ENCODE assay signal across 15 cellular contexts in the genomic region with DNA sequence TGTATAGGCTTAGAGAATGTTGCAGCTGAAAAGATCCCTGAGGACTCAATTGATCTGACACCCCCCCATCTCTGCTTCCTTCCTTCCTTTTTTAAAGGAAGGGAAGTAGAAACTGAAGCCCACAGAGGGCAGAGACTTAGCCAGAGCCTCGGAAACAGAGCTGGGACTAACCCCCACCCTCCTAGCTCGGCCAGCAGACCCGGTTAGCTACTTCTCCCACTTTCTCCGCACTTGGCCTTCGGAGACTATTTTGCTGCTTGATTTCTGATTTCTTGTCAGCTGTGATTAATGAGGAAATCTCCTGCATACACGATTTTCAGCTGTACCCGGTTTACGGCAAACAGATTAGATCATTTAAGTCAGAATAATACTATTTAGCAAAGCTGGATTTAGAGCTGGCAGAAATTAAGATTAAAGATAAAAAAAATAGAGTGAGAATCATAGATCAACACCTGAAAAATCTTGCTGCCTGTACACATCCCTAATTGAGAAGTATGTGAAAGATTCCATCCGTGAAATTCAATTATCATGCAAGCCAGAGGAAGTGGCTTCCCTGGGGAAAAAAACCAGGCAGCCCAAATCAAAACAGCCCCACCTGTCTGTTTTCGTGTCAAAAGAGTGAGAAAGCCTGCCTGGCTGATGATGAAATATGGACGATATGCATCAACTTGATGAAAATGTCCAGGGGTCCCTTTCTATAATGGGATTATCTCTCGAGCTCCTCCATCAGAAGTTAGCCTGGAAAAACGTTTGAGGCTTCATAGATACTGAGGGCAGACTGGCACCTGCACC.
DNase-seq lines count a peak whose midpoint lies in the region; ATAC-seq and TF ChIP-seq lines count a peak whose summit lies in the region.
"Had no signal": no experiment of that assay in that cellular context is flagged by ENCODE, and none has a peak within 500 bp of the region (broad histone marks: within the 10 kb centered on the region; RNA-seq: fewer than 3 reads in every experiment).

No MANE protein-coding gene starts in this region.

- H3K4me1 ChIP-seq in neural progenitor cell = peaks cover 35% of the 10 kb centered on the region
- H3K4me1 ChIP-seq: colonic mucosa had no signal

- H3K27me3 Mint-ChIP-seq in neural progenitor cell (ENCODE audit: insufficient read depth, low read depth) = peaks cover 5% of the 10 kb centered on the region
- H3K27me3 Mint-ChIP-seq in progenitor cell of endocrine pancreas = peaks cover 38% of the 10 kb centered on the region

- no peak for TF ChIP-seq CTCF in WERI-Rb-1 (IDR thresholded peaks at IDR 0.05; ENCODE audit: low read depth, low read length)
- TF ChIP-seq CTCF in neural progenitor cell (IDR thresholded peaks at IDR 0.05) = no peak
- TF ChIP-seq CTCF in progenitor cell of endocrine pancreas (IDR thresholded peaks at IDR 0.05; ENCODE audit: unreplicated experiment) = no peak

- no peaks in the 10 kb centered on the region for H4K20me1 ChIP-seq in neural progenitor cell (ENCODE audit: low read depth)

- no peaks in the 10 kb centered on the region for H3K9me3 ChIP-seq in WERI-Rb-1 (ENCODE audit: severe bottlenecking)
- no peaks in the 10 kb centered on the region for H3K9me3 ChIP-seq in neural progenitor cell (ENCODE audit: low read depth)
- H3K9me3 ChIP-seq: colonic mucosa, MG63, right atrium auricular region had no signal

- H3K4me3 ChIP-seq in WERI-Rb-1 (ENCODE audit: low read depth, low read length) = no peak overlapping the region
- H3K4me3 ChIP-seq in neural progenitor cell = no peak overlapping the region
- H3K4me3 ChIP-seq: colonic mucosa, MG63, right atrium auricular region had no signal

- H3F3A ChIP-seq in neural progenitor cell (ENCODE audit: low read depth) = peaks cover 34% of the 10 kb centered on the region

- H3K27ac ChIP-seq in WERI-Rb-1 = peak overlapping the region; percentile 63
- no peak overlapping the region for H3K27ac ChIP-seq in neural progenitor cell
- H3K27ac ChIP-seq: colonic mucosa, right atrium auricular region had no signal

- H3K36me3 Mint-ChIP-seq in neural progenitor cell (no peaks in the 10 kb centered on the region), progenitor cell of endocrine pancreas (ENCODE audit: insufficient read depth) (no peaks in the 10 kb centered on the region)
- H3K36me3 Mint-ChIP-seq: CD14-positive monocyte had no signal

- H3K4me2 ChIP-seq in neural progenitor cell = peak overlapping the region; percentile 66

- no peaks in the 10 kb centered on the region for H3K27me3 ChIP-seq in WERI-Rb-1 (ENCODE audit: insufficient read depth, low read depth, severe bottlenecking)
- peaks cover 12% of the 10 kb centered on the region for H3K27me3 ChIP-seq in neural progenitor cell
- H3K27me3 ChIP-seq: colonic mucosa, MG63, right atrium auricular region had no signal

- H3K9me3 Mint-ChIP-seq in neural progenitor cell (no peaks in the 10 kb centered on the region), progenitor cell of endocrine pancreas (ENCODE audit: low read depth) (no peaks in the 10 kb centered on the region)
- H3K9me3 Mint-ChIP-seq: neural crest cell had no signal

- H3K79me2 ChIP-seq in neural progenitor cell (ENCODE audit: low read depth) = no peaks in the 10 kb centered on the region

- H3K4me1 Mint-ChIP-seq in neural progenitor cell (peaks cover 54% of the 10 kb centered on the region), progenitor cell of endocrine pancreas (ENCODE audit: low read depth) (peaks cover 9% of the 10 kb centered on the region)

- peak overlapping the region; percentile 86 for H3K27ac Mint-ChIP-seq in neural progenitor cell
- no peak overlapping the region for H3K27ac Mint-ChIP-seq in progenitor cell of endocrine pancreas
- H3K27ac Mint-ChIP-seq: CD14-positive monocyte had no signal

- H3K9ac ChIP-seq in neural progenitor cell = no peak overlapping the region

- H2AFZ ChIP-seq in neural progenitor cell (replicated peaks) = no peak overlapping the region

- ATAC-seq in HG02759 (IDR thresholded peaks at IDR 0.05; ENCODE audit: unreplicated experiment) = no peak
- ATAC-seq: PC-3 had no signal

- DNase-seq in DMS79 treated with DMSO at 0.1 percent for 48 hours (lab: John Stamatoyannopoulos, UW) (peak; percentile 38), NCI-H1694 treated with DMSO at 0.1 percent for 48 hours (lab: John Stamatoyannopoulos, UW) (peak; percentile 78), WERI-Rb-1 (no peak), neural progenitor cell (ENCODE audit: low spot score) (no peak), progenitor cell of endocrine pancreas (ENCODE audit: low spot score, unreplicated experiment) (no peak)
- DNase-seq in activated effector memory CD4-positive, alpha-beta T cell treated with anti-CD3 and anti-CD28 coated beads, Interleukin-2, amount 50 U/mL, for 16 hours = no peak
- DNase-seq: activated gamma-delta T cell, colonic mucosa, HCEC 1CT had no signal

- no peaks in the 10 kb centered on the region for H3K36me3 ChIP-seq in WERI-Rb-1
- no peaks in the 10 kb centered on the region for H3K36me3 ChIP-seq in neural progenitor cell
- H3K36me3 ChIP-seq: colonic mucosa, MG63, right atrium auricular region had no signal

- H3K4me3 Mint-ChIP-seq in neural progenitor cell = peak overlapping the region; percentile 65
- H3K4me3 Mint-ChIP-seq in progenitor cell of endocrine pancreas (ENCODE audit: low read depth) = no peak overlapping the region
- H3K4me3 Mint-ChIP-seq: CD14-positive monocyte, neural crest cell had no signal

Comparison
In these comparisons a context has a peak if more than half of its experiments do, and no peak if none do; other contexts are left out.
1. DNase-seq: peak in DMS79 treated with DMSO at 0.1 percent for 48 hours (single experiment) and NCI-H1694 treated with DMSO at 0.1 percent for 48 hours (single experiment); none in WERI-Rb-1 (single experiment), neural progenitor cell (single experiment), progenitor cell of endocrine pancreas (single experiment) and activated effector memory CD4-positive, alpha-beta T cell treated with anti-CD3 and anti-CD28 coated beads, Interleukin-2, amount 50 U/mL, for 16 hours (single experiment).